Comparison of ENCODE assay signal across 8 cellular contexts in genomic region chr5:149271195-149271716, GRCh38. TPM values are rescaled to one million over a fixed set of nuclear protein-coding genes. Genes with fewer than 3 reads are reported as not detected.
A peak's percentile ranks its signal among the peaks of the same experiment; 100 is the strongest.
DNase-seq lines count a peak whose midpoint lies in the region; TF ChIP-seq lines count a peak whose summit lies in the region.

No MANE protein-coding gene starts in this region.

- no peak for DNase-seq in CD8-positive, alpha-beta memory T cell
- peak; percentile 50 for DNase-seq in RWPE1 (ENCODE audit: low spot score)
- no peak for DNase-seq in epithelial cell of prostate (ENCODE audit: low read depth, low spot score)
- no peak for DNase-seq in osteocyte (ENCODE audit: extremely low spot score, unreplicated experiment)
- no peak for DNase-seq in NCI-H1105 treated with DMSO at 0.1 percent for 48 hours (lab: John Stamatoyannopoulos, UW)
- no peak for DNase-seq in NCI-H526 treated with DMSO at 0.1 percent for 48 hours (lab: John Stamatoyannopoulos, UW)
- DNase-seq in amniotic stem cell (lab: John Stamatoyannopoulos, UW), result no peak
- no peak for DNase-seq in NCI-H1048 (lab: John Stamatoyannopoulos, UW)

- peaks cover 47 to 64% of the 10 kb centered on the region in 2 donors for H3K27me3 Mint-ChIP-seq in CD8-positive, alpha-beta memory T cell
- no peaks in the 10 kb centered on the region for H3K27me3 Mint-ChIP-seq in osteocyte (ENCODE audit: unreplicated experiment)

- H3K27me3 ChIP-seq in CD8-positive, alpha-beta memory T cell (ENCODE audit: insufficient read depth, low read length, poor library complexity, severe bottlenecking), result peaks cover 5% of the 10 kb centered on the region

- peak overlapping the region in 5 of 7 donors; percentile 38 to 59 (median 54) for H3K4me3 Mint-ChIP-seq in CD8-positive, alpha-beta memory T cell
- H3K4me3 Mint-ChIP-seq in osteocyte (ENCODE audit: unreplicated experiment), result peak overlapping the region; percentile 75

- no peak overlapping the region for H3K27ac Mint-ChIP-seq in CD8-positive, alpha-beta memory T cell
- no peak overlapping the region for H3K27ac Mint-ChIP-seq in osteocyte (ENCODE audit: unreplicated experiment)

- H3K9me3 ChIP-seq in CD8-positive, alpha-beta memory T cell (ENCODE audit: low read length), result peaks cover 5% of the 10 kb centered on the region

- H3K4me1 ChIP-seq in CD8-positive, alpha-beta memory T cell (ENCODE audit: insufficient read depth, low read length), result no peaks in the 10 kb centered on the region

- H3K4me1 Mint-ChIP-seq in CD8-positive, alpha-beta memory T cell, result peaks cover 7 to 10% (median 7%) of the 10 kb centered on the region in 3 donors
- peaks cover 11% of the 10 kb centered on the region for H3K4me1 Mint-ChIP-seq in osteocyte (ENCODE audit: unreplicated experiment)

- no peak overlapping the region for H3K27ac ChIP-seq in CD8-positive, alpha-beta memory T cell (ENCODE audit: low read depth, low read length)
- H3K27ac ChIP-seq in RWPE1 (peak overlapping the region; percentile 91), epithelial cell of prostate (peak overlapping the region; percentile 68)

- TF ChIP-seq CTCF in RWPE1 (conservative IDR thresholded peaks at IDR 0.05; ENCODE audit: low read depth), result no peak
- no peak for TF ChIP-seq CTCF in osteocyte (IDR thresholded peaks at IDR 0.05)

- peaks cover 0 to 9% (median 0%) of the 10 kb centered on the region in 3 donors for H3K36me3 Mint-ChIP-seq in CD8-positive, alpha-beta memory T cell
- peaks cover 2% of the 10 kb centered on the region for H3K36me3 Mint-ChIP-seq in osteocyte (ENCODE audit: unreplicated experiment)

- H3K4me3 ChIP-seq in CD8-positive, alpha-beta memory T cell (ENCODE audit: low read length), result no peak overlapping the region

- POLR2A ChIA-PET in CD8-positive, alpha-beta memory T cell (lab: Charles Lee), result no interaction called here
- POLR2A ChIA-PET in RWPE1 (lab: Yijun Ruan, JAX; ENCODE audit: low non-redundant PET), result no interaction called here

- CTCF ChIA-PET in CD8-positive, alpha-beta memory T cell (lab: Charles Lee), result no interaction called here
- CTCF ChIA-PET in RWPE1 (lab: Yijun Ruan, JAX), result interaction anchor here (0.6 kb wide), 1 partner anchor 300 kb away, joined by 4 read pairs; no protein-coding TSS in a partner anchor

- H3K9me3 Mint-ChIP-seq in CD8-positive, alpha-beta memory T cell, result peaks cover 0 to 23% (median 13%) of the 10 kb centered on the region in 5 donors
- H3K9me3 Mint-ChIP-seq in osteocyte (ENCODE audit: unreplicated experiment), result peaks cover 17% of the 10 kb centered on the region

- H3K36me3 ChIP-seq in CD8-positive, alpha-beta memory T cell (ENCODE audit: insufficient read depth, low read length), result no peaks in the 10 kb centered on the region

RNA-seq across cellular contexts. Expression of gene AFAP1L1, which starts 0.4 kb away (rescaled TPM):
- total RNA-seq in CD8-positive, alpha-beta memory T cell, result under 1 TPM in 1 of 2 experiments, not detected in 1; 0.18 TPM
- not detected for polyA plus RNA-seq in CD8-positive, alpha-beta memory T cell
- 2.2 and 2.3 TPM in 2 replicates for total RNA-seq in osteocyte
